Comparison of ENCODE assay signal across 1 cellular context in genomic region chr3:184381261-184382224, GRCh38.
TF ChIP-seq lines count a peak whose summit lies in the region.

No MANE protein-coding gene starts in this region.

TF ChIP-seq in K562, 482 proteins besides CTCF, POLR2A, EP300 and RAD21:
- no peak for TF ChIP-seq YY1 (IDR thresholded peaks at IDR 0.05; ENCODE audit: borderline replicate concordance in 1 of 3, control insufficient read depth in 1 of 3, extremely low read depth in 1 of 3, insufficient read depth in 3 of 3, insufficient read length in 1 of 3, insufficient replicate concordance in 2 of 3, low read depth in 1 of 3, low read length in 2 of 3)
- TF ChIP-seq HDAC1 (IDR thresholded peaks at IDR 0.05) = 0 out of 4 replicates have a peak, but pooled peaks of 1 of the 2 experiments have one; percentile 18
- TF ChIP-seq ZNF699 (CRISPR knock-in tag; IDR thresholded peaks at IDR 0.05; ENCODE audit: insufficient replicate concordance) = no peak
- no peak for TF ChIP-seq CEBPG (CRISPR knock-in tag; IDR thresholded peaks at IDR 0.05)
- no peak for TF ChIP-seq CEBPG (tag; conservative IDR thresholded peaks at IDR 0.05 in 1 of 2, IDR thresholded peaks at IDR 0.05 in 1 of 2)
- no peak for TF ChIP-seq ZNF707 (CRISPR knock-in tag; conservative IDR thresholded peaks at IDR 0.05)
- no peak for TF ChIP-seq THRAP3 (IDR thresholded peaks at IDR 0.05; ENCODE audit: borderline replicate concordance)
- no peak for TF ChIP-seq ARID4B (CRISPR knock-in tag; IDR thresholded peaks at IDR 0.05)
- TF ChIP-seq ZNF263 (CRISPR knock-in tag; IDR thresholded peaks at IDR 0.05; ENCODE audit: borderline replicate concordance) = peak; percentile 24; the same call in 1 of the 2 replicates
- no peak for TF ChIP-seq SREBF2 (CRISPR knock-in tag; IDR thresholded peaks at IDR 0.05)
- no peak for TF ChIP-seq ZNF134 (CRISPR knock-in tag; conservative IDR thresholded peaks at IDR 0.05)
- no peak for TF ChIP-seq ZNF436 (CRISPR knock-in tag; IDR thresholded peaks at IDR 0.05)
- no peak for TF ChIP-seq TCF15 (CRISPR knock-in tag; IDR thresholded peaks at IDR 0.05)
- TF ChIP-seq TGIF2 (CRISPR knock-in tag; IDR thresholded peaks at IDR 0.05) = no peak
- TF ChIP-seq VEZF1 (CRISPR knock-in tag; IDR thresholded peaks at IDR 0.05) = peak; percentile 8; the same call in 1 of the 2 replicates
- peak; percentile 73 for TF ChIP-seq RBM25 (IDR thresholded peaks at IDR 0.05; ENCODE audit: low read depth, low read length, severe bottlenecking)
- peak; percentile 43; the same call in 1 of the 2 replicates for TF ChIP-seq HDAC2 (IDR thresholded peaks at IDR 0.05)
- no peak for TF ChIP-seq ZNF140 (CRISPR knock-in tag; IDR thresholded peaks at IDR 0.05)
- peak; percentile 86 for TF ChIP-seq ESRRA (IDR thresholded peaks at IDR 0.05; ENCODE audit: borderline replicate concordance, low read depth)
- TF ChIP-seq CHD4 (IDR thresholded peaks at IDR 0.05; ENCODE audit: insufficient read depth, insufficient replicate concordance, low read depth, low read length, poor library complexity, severe bottlenecking) = peak; percentile 58
- peak; percentile 44; the same call in 1 of the 2 replicates for TF ChIP-seq SMARCA5 (IDR thresholded peaks at IDR 0.05)
- peak; percentile 85 for TF ChIP-seq BCOR (IDR thresholded peaks at IDR 0.05)
- TF ChIP-seq L3MBTL2 (IDR thresholded peaks at IDR 0.05) = peak; percentile 46; the same call in 1 of the 2 replicates
- no peak for TF ChIP-seq TAL1 (IDR thresholded peaks at IDR 0.05)
- no peak for TF ChIP-seq MLLT1 (IDR thresholded peaks at IDR 0.05)
- peak; percentile 68; the same call in 1 of the 2 replicates for TF ChIP-seq CBX1 (IDR thresholded peaks at IDR 0.05; ENCODE audit: low read depth)
- 0 out of 2 replicates have a peak, but pooled peaks have one; percentile 19 for TF ChIP-seq TFAP4 (CRISPR knock-in tag; IDR thresholded peaks at IDR 0.05; ENCODE audit: borderline replicate concordance)
- TF ChIP-seq KDM1A (IDR thresholded peaks at IDR 0.05) = peak; percentile 35 to 82; a peak in 3 of 4 replicates
- no peak for TF ChIP-seq LCOR (CRISPR knock-in tag; IDR thresholded peaks at IDR 0.05)
- TF ChIP-seq PML (IDR thresholded peaks at IDR 0.05; ENCODE audit: low read length) = no peak
- no peak for TF ChIP-seq ZNF589 (CRISPR knock-in tag; IDR thresholded peaks at IDR 0.05; ENCODE audit: low read depth)
- 0 out of 2 replicates have a peak, but pooled peaks have one; percentile 30 for TF ChIP-seq MAX (CRISPR knock-in tag; IDR thresholded peaks at IDR 0.05)
